Comparison of ENCODE assay signal across 8 cellular contexts in the genomic region with DNA sequence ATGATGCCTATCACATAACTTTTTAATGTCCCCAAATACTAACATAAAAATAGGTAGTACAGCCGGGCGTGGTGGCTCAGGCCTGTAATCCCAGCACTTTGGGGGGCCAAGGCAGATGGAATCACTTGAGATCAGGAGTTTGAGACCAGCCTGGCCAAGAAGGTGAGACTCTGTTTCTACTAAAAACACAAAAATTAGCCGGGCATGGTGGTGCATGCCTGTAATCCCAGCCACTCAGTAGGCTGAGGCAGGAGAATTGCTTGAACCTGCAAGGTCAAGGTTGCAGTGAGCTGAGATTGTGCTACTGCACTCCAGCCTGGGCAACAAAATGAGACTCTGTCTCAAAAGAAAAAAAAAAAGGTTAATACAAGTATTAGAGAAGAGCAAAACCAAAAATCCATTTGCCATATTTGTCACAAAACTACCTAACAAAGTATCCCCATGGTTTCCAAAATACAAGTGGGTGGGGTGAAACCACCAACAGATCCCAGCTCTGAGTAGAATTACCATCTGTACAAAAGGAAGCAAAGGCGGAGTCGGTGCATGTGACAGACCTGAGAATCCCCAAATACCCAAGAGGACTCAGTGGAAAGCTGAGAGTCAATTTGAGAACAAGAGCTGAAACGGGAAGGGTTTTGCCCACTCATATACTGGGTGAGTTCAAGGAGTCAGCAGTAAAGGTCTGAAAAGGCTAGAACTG.
DNase-seq lines count a peak whose midpoint lies in the region; ATAC-seq and TF ChIP-seq lines count a peak whose summit lies in the region.

No MANE protein-coding gene starts in this region.

- no peak overlapping the region for H3K4me3 Mint-ChIP-seq in central memory CD8-positive, alpha-beta T cell

- H3K4me1 Mint-ChIP-seq in central memory CD8-positive, alpha-beta T cell: peaks cover 38% of the 10 kb centered on the region

- in situ Hi-C loops in GM13976 (cut with MboI; ENCODE audit: low sequenced_read_pairs, unreplicated experiment): loop anchor here (10.0 kb wide), 1 partner anchor 59 kb away; no protein-coding TSS in a partner anchor

- no peaks in the 10 kb centered on the region for H3K27me3 ChIP-seq in ACC112 (ENCODE audit: insufficient read depth, low read length)

- no peaks in the 10 kb centered on the region for H3K79me2 ChIP-seq in ACC112 (ENCODE audit: control insufficient read depth, insufficient read depth, low read length, unreplicated experiment)

- H2AFZ ChIP-seq in ACC112 (ENCODE audit: low read length, unreplicated experiment): peak overlapping the region; percentile 66

- peaks cover 45% of the 10 kb centered on the region for H3K4me1 ChIP-seq in ACC112 (ENCODE audit: control insufficient read depth, insufficient read depth, low read length, unreplicated experiment)

- peaks cover 11% of the 10 kb centered on the region for H3K36me3 Mint-ChIP-seq in central memory CD8-positive, alpha-beta T cell (ENCODE audit: insufficient read depth)

- peak overlapping the region; percentile 7 for H3K27ac Mint-ChIP-seq in central memory CD8-positive, alpha-beta T cell (ENCODE audit: low read depth)

- TF ChIP-seq CTCF in GM13976 (IDR thresholded peaks at IDR 0.05; ENCODE audit: borderline replicate concordance, control extremely low read depth, extremely low read depth, insufficient read depth, missing control alignments): no peak

- no peak overlapping the region for H3K4me3 ChIP-seq in ACC112 (ENCODE audit: low read depth, low read length)

- no peaks in the 10 kb centered on the region for H3K27me3 Mint-ChIP-seq in central memory CD8-positive, alpha-beta T cell

- no peaks in the 10 kb centered on the region for H3K9me3 Mint-ChIP-seq in central memory CD8-positive, alpha-beta T cell

- no peaks in the 10 kb centered on the region for H3K36me3 ChIP-seq in ACC112 (ENCODE audit: insufficient read depth, low read length)

- peak overlapping the region; percentile 48 for H3K27ac ChIP-seq in ACC112 (ENCODE audit: low read depth, low read length)

- no peak for DNase-seq in central memory CD8-positive, alpha-beta T cell (ENCODE audit: low spot score in 2 of 2)
- no peak for DNase-seq in left lobe of liver (ENCODE audit: low spot score)
- no peak for DNase-seq in GM13976 (ENCODE audit: low spot score)
- no peak for DNase-seq in ecto neural progenitor cell (ENCODE audit: low spot score)
- no peak for DNase-seq in HPDE6-E6E7 (ENCODE audit: extremely low spot score)

- ATAC-seq in GM19438 (IDR thresholded peaks at IDR 0.05; ENCODE audit: low read depth, unreplicated experiment) (peak; percentile 29), HG03442 (IDR thresholded peaks at IDR 0.05; ENCODE audit: unreplicated experiment) (peak; percentile 35), left lobe of liver (no peak)
- ATAC-seq in central memory CD8-positive, alpha-beta T cell (replicated peaks; ENCODE audit: extremely low read depth, poor library complexity, severe bottlenecking): no peak

Comparison
In these comparisons a context has a peak if more than half of its experiments do, and no peak if none do; other contexts are left out.
1. ATAC-seq: peak in GM19438 (single experiment) and HG03442 (single experiment); none in central memory CD8-positive, alpha-beta T cell (single experiment) and left lobe of liver (single experiment).